Comparison of ENCODE assay signal across 18 cellular contexts in the genomic region with DNA sequence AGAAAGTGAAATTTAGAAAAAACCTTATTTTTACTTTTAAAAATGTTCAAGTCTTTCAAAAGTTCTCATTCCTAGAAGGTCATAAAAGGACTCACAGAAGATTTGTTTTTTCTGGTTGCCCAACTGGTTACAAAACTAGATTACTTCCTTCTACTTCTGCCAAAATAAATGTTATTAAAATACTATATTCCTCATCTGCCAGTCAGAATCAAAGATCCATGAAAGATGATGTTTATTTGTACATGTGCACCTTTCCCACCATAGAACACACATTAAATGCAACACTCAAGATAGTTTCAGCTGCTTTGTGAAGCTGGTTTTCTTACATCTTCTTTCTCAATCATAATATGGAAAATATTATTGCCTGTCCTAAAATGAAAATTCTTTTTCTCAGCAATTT.
DNase-seq lines count a peak whose midpoint lies in the region; ATAC-seq and TF ChIP-seq lines count a peak whose summit lies in the region.
"Had no signal": no experiment of that assay in that cellular context is flagged by ENCODE, and none has a peak within 500 bp of the region (broad histone marks: within the 10 kb centered on the region; RNA-seq: fewer than 3 reads in every experiment).

No MANE protein-coding gene starts in this region.

- peak overlapping the region; percentile 66 for H3K4me2 ChIP-seq in osteoblast (ENCODE audit: insufficient read depth, low read length)
- H3K4me2 ChIP-seq: GM23338 had no signal

- ATAC-seq in body of pancreas, result peak; percentile 96
- ATAC-seq: GM23338 had no signal

- H4K20me1 ChIP-seq in osteoblast (ENCODE audit: insufficient read depth, low read length), result no peaks in the 10 kb centered on the region

- H3K4me1 ChIP-seq in body of pancreas, result peaks cover 23% of the 10 kb centered on the region
- H3K4me1 ChIP-seq in osteoblast (ENCODE audit: insufficient read depth, low read length), result peaks cover 11% of the 10 kb centered on the region
- H3K4me1 ChIP-seq: BE2C had no signal

- H3K4me3 ChIP-seq in body of pancreas, result no peak overlapping the region
- H3K4me3 ChIP-seq in osteoblast (ENCODE audit: insufficient read depth, low read length), result peak overlapping the region; percentile 48
- H3K4me3 ChIP-seq: GM23338, SK-N-MC had no signal

- H3K27ac ChIP-seq in C4-2B (peak overlapping the region; percentile 75), body of pancreas (peak overlapping the region in 3 of 4 donors; percentile 49 to 78 (median 76)), osteoblast (ENCODE audit: low read depth, low read length) (no peak overlapping the region)
- H3K27ac ChIP-seq: SK-N-MC had no signal

- no peaks in the 10 kb centered on the region for H3K79me2 ChIP-seq in osteoblast (ENCODE audit: insufficient read depth, low read length)

- TF ChIP-seq CTCF in C4-2B (conservative IDR thresholded peaks at IDR 0.05), result no peak
- no peak for TF ChIP-seq CTCF in body of pancreas (IDR thresholded peaks at IDR 0.05)
- no peak for TF ChIP-seq CTCF in osteoblast (IDR thresholded peaks at IDR 0.05; ENCODE audit: extremely low read depth, low read depth, low read length)

- H2AFZ ChIP-seq in osteoblast (ENCODE audit: low read length), result no peak overlapping the region
- H2AFZ ChIP-seq: GM23338 had no signal

- H3K27me3 ChIP-seq in body of pancreas (no peaks in the 10 kb centered on the region), osteoblast (ENCODE audit: insufficient read depth, low read length) (no peaks in the 10 kb centered on the region)
- H3K27me3 ChIP-seq: BE2C had no signal

- no peak for TF ChIP-seq POLR2A in body of pancreas (IDR thresholded peaks at IDR 0.05)

- DNase-seq in NCI-H446 (lab: John Stamatoyannopoulos, UW), result peak; percentile 47
- DNase-seq in body of pancreas, result peak in 1 of 4 donors; percentile 6
- no peak for DNase-seq in osteoblast (ENCODE audit: insufficient read length, low spot score, missing footprints)
- no peak for DNase-seq in H4 (ENCODE audit: low spot score)
- no peak for DNase-seq in activated effector memory CD4-positive, alpha-beta T cell treated with anti-CD3 and anti-CD28 coated beads, Interleukin-2, amount 50 U/mL, for 16 hours
- no peak for DNase-seq in A172 (ENCODE audit: low spot score)
- DNase-seq: BE2C; Calu3; CD4-positive, alpha-beta T cell; GF-D8; NCI-H1105 treated with DMSO at 0.1 percent for 48 hours; NCI-H1694; NCI-H2227 treated with DMSO at 0.1 percent for 48 hours; NCI-H524 treated with DMSO at 0.1 percent for 48 hours; Right ventricle myocardium superior had no signal

- H3K36me3 ChIP-seq in body of pancreas (replicated peaks in 1 of 2; ENCODE audit: insufficient read depth in 1 of 2, low read depth in 2 of 2) (no peaks in the 10 kb centered on the region), osteoblast (ENCODE audit: insufficient read depth, low read length) (no peaks in the 10 kb centered on the region)
- H3K36me3 ChIP-seq: BE2C had no signal

- intact Hi-C loops in body of pancreas (cut with DNase I), result no loop called here

- H3K9me3 ChIP-seq in body of pancreas (no peaks in the 10 kb centered on the region), osteoblast (ENCODE audit: low read depth, low read length) (no peaks in the 10 kb centered on the region)
- H3K9me3 ChIP-seq: BE2C had no signal

Comparison
In these comparisons a context has a peak if more than half of its experiments do, and no peak if none do; other contexts are left out.
1. DNase-seq: peak in NCI-H446 (2 of 2); none in osteoblast (single experiment), H4 (single experiment), activated effector memory CD4-positive, alpha-beta T cell treated with anti-CD3 and anti-CD28 coated beads, Interleukin-2, amount 50 U/mL, for 16 hours (single experiment) and A172 (single experiment).